9 cellular contexts compared by ENCODE assay signal in the genomic region with DNA sequence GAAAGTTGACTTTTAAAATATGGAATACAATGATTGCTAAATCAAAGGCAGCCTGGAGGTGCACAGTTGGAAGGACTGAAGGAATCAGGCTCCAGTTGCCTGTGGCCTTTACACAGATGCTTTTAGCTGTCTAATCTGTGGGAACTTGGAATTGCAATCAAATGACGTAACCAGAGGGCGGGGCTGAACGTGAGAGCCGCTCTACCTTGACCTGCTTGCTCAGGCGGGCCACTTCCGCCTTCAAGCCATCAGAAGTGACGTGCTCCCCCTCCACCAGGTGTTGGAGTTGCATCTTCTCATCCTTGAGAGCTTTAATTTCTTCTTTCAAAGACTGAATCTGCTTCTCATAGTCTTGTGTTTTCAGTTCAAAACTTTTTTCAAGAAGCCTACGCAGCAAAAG. TPM values are rescaled to one million over a fixed set of nuclear protein-coding genes. Genes with fewer than 3 reads are reported as not detected.
DNase-seq lines count a peak whose midpoint lies in the region; ATAC-seq, FAIRE-seq and TF ChIP-seq lines count a peak whose summit lies in the region.
"Had no signal": no experiment of that assay in that cellular context is flagged by ENCODE, and none has a peak within 500 bp of the region (broad histone marks: within the 10 kb centered on the region; RNA-seq: fewer than 3 reads in every experiment).

No MANE protein-coding gene starts in this region.

- no peak for TF ChIP-seq EP300 in sigmoid colon (IDR thresholded peaks at IDR 0.05)

- 25% methylated on average over 8 of the region's 8 CpGs for WGBS in pancreas, 2 donors
- WGBS in sigmoid colon, 2 donors, result 21 to 56% methylated on average over 8 of the region's 8 CpGs

- H4K20me1 ChIP-seq in Karpas-422 (ENCODE audit: insufficient read depth, low read depth, low read length), result no peaks in the 10 kb centered on the region

- H3K9me3 Mint-ChIP-seq in activated T-cell treated with anti-CD3 and anti-CD28 coated beads, Interleukin-2, amount 50 U/mL, for 72 hours, result no peaks in the 10 kb centered on the region

- H3K79me2 ChIP-seq in Karpas-422 (ENCODE audit: low read length), result no peaks in the 10 kb centered on the region

- no peak overlapping the region for H3K9ac ChIP-seq in Karpas-422 (ENCODE audit: low read length)

- H3K27ac Mint-ChIP-seq in activated T-cell treated with anti-CD3 and anti-CD28 coated beads, Interleukin-2, amount 50 U/mL, for 72 hours, result no peak overlapping the region
- H3K27ac Mint-ChIP-seq: progenitor cell of endocrine pancreas had no signal

- H3K4me3 ChIP-seq in Karpas-422 (ENCODE audit: low read length) (no peak overlapping the region), epithelial cell of esophagus (ENCODE audit: low read length) (no peak overlapping the region), pancreas (no peak overlapping the region), sigmoid colon (no peak overlapping the region)

- TF ChIP-seq POLR2A in sigmoid colon (IDR thresholded peaks at IDR 0.05), result no peak

- H3K9me3 ChIP-seq in Karpas-422 (ENCODE audit: low read length) (no peaks in the 10 kb centered on the region), pancreas (no peaks in the 10 kb centered on the region), sigmoid colon (no peaks in the 10 kb centered on the region)

- intact Hi-C loops in pancreas (cut with DNase I), result no loop called here
- intact Hi-C loops in sigmoid colon (cut with DNase I), result loop anchor here (5.0 to 10.0 kb wide), 2 partner anchors 47 to 154 kb away; no protein-coding TSS in a partner anchor

- no peak overlapping the region for H3K4me3 Mint-ChIP-seq in activated T-cell treated with anti-CD3 and anti-CD28 coated beads, Interleukin-2, amount 50 U/mL, for 72 hours

- peaks cover 31% of the 10 kb centered on the region for H3K4me1 Mint-ChIP-seq in activated T-cell treated with anti-CD3 and anti-CD28 coated beads, Interleukin-2, amount 50 U/mL, for 72 hours (ENCODE audit: low read depth)

- TF ChIP-seq CTCF in epithelial cell of esophagus (IDR thresholded peaks at IDR 0.05; ENCODE audit: insufficient read depth, low read depth, low read length, missing control alignments) (no peak), pancreas (IDR thresholded peaks at IDR 0.05) (no peak), sigmoid colon (IDR thresholded peaks at IDR 0.05) (no peak)

- H3K9me2 ChIP-seq in Karpas-422 (replicated peaks; ENCODE audit: insufficient read depth, low read length), result no peaks in the 10 kb centered on the region

- H3K4me1 ChIP-seq in Karpas-422 (ENCODE audit: low read length) (peaks cover 34% of the 10 kb centered on the region), pancreas (peaks cover 9 to 12% (median 11%) of the 10 kb centered on the region in 3 donors), sigmoid colon (no peaks in the 10 kb centered on the region)

- no peaks in the 10 kb centered on the region for H3K36me3 ChIP-seq in Karpas-422 (ENCODE audit: insufficient read depth, low read length)
- peaks cover 0 to 27% (median 4%) of the 10 kb centered on the region in 3 donors for H3K36me3 ChIP-seq in pancreas
- H3K36me3 ChIP-seq in sigmoid colon, result no peaks in the 10 kb centered on the region

- H2AFZ ChIP-seq in Karpas-422 (ENCODE audit: low read length), result no peak overlapping the region

- no peaks in the 10 kb centered on the region for H3K27me3 ChIP-seq in Karpas-422 (ENCODE audit: low read length)
- no peaks in the 10 kb centered on the region for H3K27me3 ChIP-seq in pancreas
- no peaks in the 10 kb centered on the region for H3K27me3 ChIP-seq in sigmoid colon

- FAIRE-seq in pancreas (lab: Jason Lieb, UNC), result no peak

- H3K27ac ChIP-seq in Karpas-422 (ENCODE audit: low read length), result no peak overlapping the region
- peak overlapping the region; percentile 18 to 73 (median 49) for H3K27ac ChIP-seq in pancreas
- no peak overlapping the region for H3K27ac ChIP-seq in sigmoid colon

- no peaks in the 10 kb centered on the region for H3K27me3 Mint-ChIP-seq in activated T-cell treated with anti-CD3 and anti-CD28 coated beads, Interleukin-2, amount 50 U/mL, for 72 hours (ENCODE audit: low read depth)
- H3K27me3 Mint-ChIP-seq: progenitor cell of endocrine pancreas had no signal

- DNase-seq in Karpas-422, result peak; percentile 80
- DNase-seq in epithelial cell of esophagus (ENCODE audit: low read depth), result peak; percentile 95
- peak; percentile 67 to 86 (median 80) for DNase-seq in pancreas
- DNase-seq in activated effector memory CD4-positive, alpha-beta T cell treated with Interleukin-2 at 50 U/mL for 16 hours, result no peak
- no peak for DNase-seq in activated T-cell treated with anti-CD3 and anti-CD28 coated beads, Interleukin-2, amount 50 U/mL, for 72 hours
- DNase-seq in sigmoid colon, result no peak

- H3K36me3 Mint-ChIP-seq in activated T-cell treated with anti-CD3 and anti-CD28 coated beads, Interleukin-2, amount 50 U/mL, for 72 hours (ENCODE audit: insufficient read depth in 2 of 2), result no peaks in the 10 kb centered on the region

- H3K4me2 ChIP-seq in Karpas-422 (ENCODE audit: low read depth, low read length, poor library complexity, severe bottlenecking), result peak overlapping the region; percentile 30

- ATAC-seq in GM18498 (IDR thresholded peaks at IDR 0.05; ENCODE audit: unreplicated experiment), result peak; percentile 32
- peak; percentile 73 to 86 (median 83) for ATAC-seq in pancreas
- ATAC-seq in GM18870 (IDR thresholded peaks at IDR 0.05; ENCODE audit: unreplicated experiment), result no peak
- no peak for ATAC-seq in activated T-cell treated with anti-CD3 and anti-CD28 coated beads, Interleukin-2, amount 50 U/mL, for 72 hours (replicated peaks in 1 of 2)

RNA-seq across cellular contexts. Expression of gene GNB5, which starts 37.7 kb away (rescaled TPM):
- total RNA-seq in Karpas-422 (2014; rRNA removed; shearing (Covaris generic); ENCODE audit: low replicate concordance), result 23.7 and 25.8 TPM in 2 replicates
- 10 to 100 TPM; 12.2 to 19.0 (median 15.6) TPM for total RNA-seq in pancreas
- 10 to 100 TPM; 15.7 to 28.2 TPM for polyA plus RNA-seq in pancreas
- 10 to 100 TPM; 26.8 to 38.8 TPM for total RNA-seq in activated T-cell treated with anti-CD3 and anti-CD28 coated beads, Interleukin-2, amount 50 U/mL, for 72 hours
- total RNA-seq in sigmoid colon, result 10 to 100 TPM; 31.9 to 39.9 (median 35.6) TPM
- polyA plus RNA-seq in sigmoid colon, result 10 to 100 TPM in 1 of 3 donors, 1 to 10 TPM in 2; 7.8 to 16.5 (median 9.0) TPM

Comparison
In these comparisons a context has a peak if more than half of its experiments do, and no peak if none do; other contexts are left out.
1. ATAC-seq: peak in GM18498 (single experiment) and pancreas (4 of 4); none in GM18870 (single experiment) and activated T-cell treated with anti-CD3 and anti-CD28 coated beads, Interleukin-2, amount 50 U/mL, for 72 hours (0 of 2).
2. DNase-seq: peak in Karpas-422 (single experiment), epithelial cell of esophagus (single experiment) and pancreas (6 of 6); none in activated effector memory CD4-positive, alpha-beta T cell treated with Interleukin-2 at 50 U/mL for 16 hours (single experiment), activated T-cell treated with anti-CD3 and anti-CD28 coated beads, Interleukin-2, amount 50 U/mL, for 72 hours (0 of 2) and sigmoid colon (single experiment).
3. H3K27ac ChIP-seq: peak in pancreas (4 of 4); none in Karpas-422 (single experiment) and sigmoid colon (0 of 4).